8 cellular contexts compared by ENCODE assay signal in the genomic region with DNA sequence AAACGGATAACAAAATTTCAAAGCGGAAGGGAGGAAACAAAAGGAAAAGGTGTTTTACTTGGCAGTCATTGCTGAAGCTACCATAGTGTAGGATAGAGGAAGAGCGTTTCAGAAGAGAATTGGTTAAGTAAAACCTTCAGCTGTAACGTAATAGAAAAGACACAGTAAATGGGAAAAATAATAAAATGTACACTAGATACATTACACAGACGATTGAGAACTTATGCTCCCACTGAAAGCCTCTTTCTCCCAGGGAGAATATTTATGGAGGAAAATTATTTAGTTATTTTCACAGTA.
A peak's percentile ranks its signal among the peaks of the same experiment; 100 is the strongest.
DNase-seq lines count a peak whose midpoint lies in the region; ATAC-seq lines count a peak whose summit lies in the region.

No MANE protein-coding gene starts in this region.

- no peak overlapping the region for H3K27ac Mint-ChIP-seq in stimulated activated naive CD8-positive, alpha-beta T cell treated with anti-CD3 and anti-CD28 coated beads, Interleukin-15, Interleukin-2, amounts not matched to agents 100 ng/mL and 50 ng/mL, for 24 hours
- peak overlapping the region; percentile 79 for H3K27ac Mint-ChIP-seq in activated T-helper 1 cell treated with anti-CD3 and anti-CD28 coated beads, Interleukin-12 subunit alpha, Interleukin-12 subunit beta, Interleukin-2, Interleukin-4 antibody, amounts not matched to agents 30 ng/mL and 10 ng/mL and 1 ng/mL, durations not matched to agents 14 hours and 24 hours and 36 hours
- H3K27ac Mint-ChIP-seq in memory B cell, result no peak overlapping the region

- H3K4me3 Mint-ChIP-seq in stimulated activated naive CD8-positive, alpha-beta T cell treated with anti-CD3 and anti-CD28 coated beads, Interleukin-15, Interleukin-2, amounts not matched to agents 100 ng/mL and 50 ng/mL, for 24 hours, result peak overlapping the region; percentile 88
- H3K4me3 Mint-ChIP-seq in activated T-helper 1 cell treated with anti-CD3 and anti-CD28 coated beads, Interleukin-12 subunit alpha, Interleukin-12 subunit beta, Interleukin-2, Interleukin-4 antibody, amounts not matched to agents 30 ng/mL and 10 ng/mL and 1 ng/mL, durations not matched to agents 14 hours and 24 hours and 36 hours, result peak overlapping the region; percentile 89
- peak overlapping the region; percentile 94 for H3K4me3 Mint-ChIP-seq in memory B cell

- H3K36me3 Mint-ChIP-seq in stimulated activated naive CD8-positive, alpha-beta T cell treated with anti-CD3 and anti-CD28 coated beads, Interleukin-15, Interleukin-2, amounts not matched to agents 100 ng/mL and 50 ng/mL, for 24 hours (ENCODE audit: low read depth), result no peaks in the 10 kb centered on the region
- H3K36me3 Mint-ChIP-seq in activated T-helper 1 cell treated with anti-CD3 and anti-CD28 coated beads, Interleukin-12 subunit alpha, Interleukin-12 subunit beta, Interleukin-2, Interleukin-4 antibody, amounts not matched to agents 30 ng/mL and 10 ng/mL and 1 ng/mL, durations not matched to agents 14 hours and 24 hours and 36 hours (ENCODE audit: low read depth), result peaks cover 4% of the 10 kb centered on the region
- peaks cover 1% of the 10 kb centered on the region for H3K36me3 Mint-ChIP-seq in memory B cell

- H3K4me1 Mint-ChIP-seq in stimulated activated naive CD8-positive, alpha-beta T cell treated with anti-CD3 and anti-CD28 coated beads, Interleukin-15, Interleukin-2, amounts not matched to agents 100 ng/mL and 50 ng/mL, for 24 hours (ENCODE audit: low read depth), result peaks cover 34% of the 10 kb centered on the region
- H3K4me1 Mint-ChIP-seq in activated T-helper 1 cell treated with anti-CD3 and anti-CD28 coated beads, Interleukin-12 subunit alpha, Interleukin-12 subunit beta, Interleukin-2, Interleukin-4 antibody, amounts not matched to agents 30 ng/mL and 10 ng/mL and 1 ng/mL, durations not matched to agents 14 hours and 24 hours and 36 hours (ENCODE audit: low read depth), result peaks cover 53% of the 10 kb centered on the region
- peaks cover 16% of the 10 kb centered on the region for H3K4me1 Mint-ChIP-seq in memory B cell

- intact Hi-C loops in activated T-helper 1 cell treated with anti-CD3 and anti-CD28 coated beads, Interleukin-12 subunit alpha, Interleukin-12 subunit beta, Interleukin-2, Interleukin-4 antibody, amounts not matched to agents 30 ng/mL and 10 ng/mL and 1 ng/mL, durations not matched to agents 14 hours and 24 hours and 36 hours (cut with micrococcal nuclease), result loop anchor here (1.0 to 2.0 kb wide), 4 partner anchors 228 to 511 kb away; no protein-coding TSS in a partner anchor

- ATAC-seq in stimulated activated naive CD8-positive, alpha-beta T cell treated with anti-CD3 and anti-CD28 coated beads, Interleukin-15, Interleukin-2, amounts not matched to agents 100 U/mL and 50 U/mL, for 24 hours, result no peak
- ATAC-seq in memory B cell (ENCODE audit: low read depth) (no peak), GM19328 (IDR thresholded peaks at IDR 0.05; ENCODE audit: unreplicated experiment) (no peak)

- no peaks in the 10 kb centered on the region for H3K9me3 Mint-ChIP-seq in stimulated activated naive CD8-positive, alpha-beta T cell treated with anti-CD3 and anti-CD28 coated beads, Interleukin-15, Interleukin-2, amounts not matched to agents 100 ng/mL and 50 ng/mL, for 24 hours
- H3K9me3 Mint-ChIP-seq in activated T-helper 1 cell treated with anti-CD3 and anti-CD28 coated beads, Interleukin-12 subunit alpha, Interleukin-12 subunit beta, Interleukin-2, Interleukin-4 antibody, amounts not matched to agents 30 ng/mL and 10 ng/mL and 1 ng/mL, durations not matched to agents 14 hours and 24 hours and 36 hours, result no peaks in the 10 kb centered on the region
- peaks cover 2% of the 10 kb centered on the region for H3K9me3 Mint-ChIP-seq in memory B cell

- H3K27me3 Mint-ChIP-seq in stimulated activated naive CD8-positive, alpha-beta T cell treated with anti-CD3 and anti-CD28 coated beads, Interleukin-15, Interleukin-2, amounts not matched to agents 100 ng/mL and 50 ng/mL, for 24 hours, result peaks cover 67% of the 10 kb centered on the region
- H3K27me3 Mint-ChIP-seq in activated T-helper 1 cell treated with anti-CD3 and anti-CD28 coated beads, Interleukin-12 subunit alpha, Interleukin-12 subunit beta, Interleukin-2, Interleukin-4 antibody, amounts not matched to agents 30 ng/mL and 10 ng/mL and 1 ng/mL, durations not matched to agents 14 hours and 24 hours and 36 hours (ENCODE audit: insufficient read depth), result peaks cover 23% of the 10 kb centered on the region
- H3K27me3 Mint-ChIP-seq in memory B cell, result peaks cover 6% of the 10 kb centered on the region

- DNase-seq in stimulated activated naive CD8-positive, alpha-beta T cell treated with anti-CD3 and anti-CD28 coated beads, Interleukin-15, Interleukin-2, amounts not matched to agents 100 U/mL and 50 U/mL, for 24 hours, result no peak
- no peak for DNase-seq in activated T-helper 1 cell treated with anti-CD3 and anti-CD28 coated beads, Interleukin-12 subunit alpha, Interleukin-12 subunit beta, Interleukin-2, Interleukin-4 antibody, amounts not matched to agents 30 ng/mL and 10 ng/mL and 1 ng/mL, durations not matched to agents 14 hours and 24 hours and 36 hours (ENCODE audit: low spot score)
- DNase-seq in memory B cell (ENCODE audit: low spot score in 2 of 2) (no peak), dermis blood vessel endothelial cell (no peak), NCI-H2227 (lab: John Stamatoyannopoulos, UW; ENCODE audit: unreplicated experiment) (no peak), pons (ENCODE audit: low spot score) (no peak)
